Comparison of ENCODE assay signal across 8 cellular contexts in genomic region chr5:154601014-154601413, GRCh38.
"Had no signal": no experiment of that assay in that cellular context is flagged by ENCODE, and none has a peak within 500 bp of the region (broad histone marks: within the 10 kb centered on the region; RNA-seq: fewer than 3 reads in every experiment).

No MANE protein-coding gene starts in this region.

- DNase-seq: GDM1, GF-D8 had no signal

- FAIRE-seq: G401.6, GM12878, GM12891, GM12892, GM18507, GM19239 had no signal

- H3K4me3 ChIP-seq: GM12878 had no signal

- ATAC-seq: GM12878 had no signal
